1 cellular context compared by ENCODE assay signal in genomic region chr4:108772402-108772801, GRCh38.
A peak's percentile ranks its signal among the peaks of the same experiment; 100 is the strongest.
TF ChIP-seq lines count a peak whose summit lies in the region.

No MANE protein-coding gene starts in this region.

TF ChIP-seq in liver, 16 proteins besides CTCF, POLR2A, EP300 and RAD21 (continued from another document):
- TF ChIP-seq REST (IDR thresholded peaks at IDR 0.05) (no peak), SP1 (IDR thresholded peaks at IDR 0.05) (peak; percentile 27)
